ENCODE assay signal across 15 cellular contexts in the genomic region with DNA sequence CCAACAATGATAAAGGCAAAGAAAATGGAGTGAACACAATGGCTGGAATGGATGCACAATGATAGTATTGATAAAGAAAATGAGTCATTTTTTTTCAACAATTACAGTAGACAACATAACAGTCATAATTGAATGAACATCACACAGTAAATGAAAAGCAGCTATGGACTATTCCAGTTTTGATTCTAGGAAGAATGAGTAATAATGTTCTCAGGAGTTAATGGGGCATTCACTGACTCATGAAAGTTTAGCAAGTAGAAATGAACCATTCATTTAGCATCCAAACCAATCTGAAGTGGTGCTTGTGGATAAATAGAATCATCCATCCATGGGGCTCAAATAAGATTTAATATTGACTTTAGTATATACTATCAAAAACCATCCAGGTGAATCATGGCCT.
A peak's percentile ranks its signal among the peaks of the same experiment; 100 is the strongest.
DNase-seq lines count a peak whose midpoint lies in the region; ATAC-seq, FAIRE-seq and TF ChIP-seq lines count a peak whose summit lies in the region.
"Had no signal": no experiment of that assay in that cellular context is flagged by ENCODE, and none has a peak within 500 bp of the region (broad histone marks: within the 10 kb centered on the region; RNA-seq: fewer than 3 reads in every experiment).

No MANE protein-coding gene starts in this region.

- no peaks in the 10 kb centered on the region for H3K27me3 Mint-ChIP-seq in WTC11 (ENCODE audit: low read depth)

- TF ChIP-seq CTCF in fibroblast of mammary gland (conservative IDR thresholded peaks at IDR 0.05; ENCODE audit: control insufficient read depth, insufficient read depth, low read depth, low read length) (no peak), tibial artery (IDR thresholded peaks at IDR 0.05) (no peak), WTC11 (IDR thresholded peaks at IDR 0.05) (no peak)

- FAIRE-seq in RCC 7860 (lab: Jason Lieb, UNC) = peak; percentile 99

- H3K27ac ChIP-seq in tibial artery = no peak overlapping the region
- H3K27ac ChIP-seq: dorsolateral prefrontal cortex, right atrium auricular region, upper lobe of right lung had no signal

- no peaks in the 10 kb centered on the region for H3K36me3 ChIP-seq in tibial artery
- H3K36me3 ChIP-seq: right atrium auricular region, upper lobe of right lung had no signal

- H3K4me3 ChIP-seq in fibroblast of mammary gland (ENCODE audit: control insufficient read depth, low read depth, low read length) (no peak overlapping the region), tibial artery (no peak overlapping the region)
- H3K4me3 ChIP-seq: dorsolateral prefrontal cortex, right atrium auricular region, upper lobe of right lung had no signal

- POLR2A ChIA-PET in WTC11 (lab: Charles Lee) = no interaction called here

- H3K27ac Mint-ChIP-seq in WTC11 = no peak overlapping the region

- intact Hi-C loops in tibial artery (cut with DNase I; ENCODE audit: low total_unique reads) = no loop called here

- peaks cover 27% of the 10 kb centered on the region for H3K4me1 Mint-ChIP-seq in WTC11

- H3K9me3 ChIP-seq in tibial artery = no peaks in the 10 kb centered on the region
- H3K9me3 ChIP-seq: right atrium auricular region, upper lobe of right lung had no signal

- DNase-seq in COLO829 (ENCODE audit: low spot score) (peak; percentile 33), HS-5 (ENCODE audit: low read depth) (peak; percentile 76), RCC 7860 (ENCODE audit: low spot score) (peak; percentile 88), fibroblast of mammary gland (ENCODE audit: low read depth) (peak; percentile 74), tibial artery (no peak), WTC11 (ENCODE audit: low spot score) (no peak)
- DNase-seq: activated CD4-positive, CD25-positive, alpha-beta regulatory T cell treated with anti-CD3 and anti-CD28 coated beads, Interleukin-2, amount 50 U/mL, for 72 hours; activated effector memory CD4-positive, alpha-beta T cell treated with anti-CD3 and anti-CD28 coated beads, Interleukin-2, amount 50 U/mL, for 16 hours; dorsolateral prefrontal cortex; NCI-H2081; Right ventricle myocardium superior; upper lobe of right lung had no signal

- no peaks in the 10 kb centered on the region for H3K27me3 ChIP-seq in tibial artery
- H3K27me3 ChIP-seq: dorsolateral prefrontal cortex, right atrium auricular region, upper lobe of right lung had no signal

- ATAC-seq in WTC11 (no peak), GM19324 (IDR thresholded peaks at IDR 0.05; ENCODE audit: low FRiP score, unreplicated experiment) (no peak), HG03175 (IDR thresholded peaks at IDR 0.05; ENCODE audit: unreplicated experiment) (no peak)
- ATAC-seq: upper lobe of right lung had no signal

- peaks cover 20% of the 10 kb centered on the region for H3K36me3 Mint-ChIP-seq in WTC11

- CTCF ChIA-PET in WTC11 (lab: Charles Lee) = no interaction called here

- peaks cover 0 to 4% (median 0%) of the 10 kb centered on the region in 4 donors for H3K4me1 ChIP-seq in tibial artery
- H3K4me1 ChIP-seq: right atrium auricular region, upper lobe of right lung had no signal

- H3K4me3 Mint-ChIP-seq in WTC11 = no peak overlapping the region

- peaks cover 24% of the 10 kb centered on the region for H3K9me3 Mint-ChIP-seq in WTC11

TF ChIP-seq in WTC11, 78 proteins besides CTCF, POLR2A, EP300 and RAD21:
- TF ChIP-seq RORB (CRISPR knock-in tag; IDR thresholded peaks at IDR 0.05) (no peak), NR3C1 (CRISPR knock-in tag; conservative IDR thresholded peaks at IDR 0.05; ENCODE audit: low read depth) (no peak)

Comparison
In these comparisons a context has a peak if more than half of its experiments do, and no peak if none do; other contexts are left out.
1. DNase-seq: peak in COLO829 (single experiment), HS-5 (single experiment), RCC 7860 (single experiment) and fibroblast of mammary gland (single experiment); none in tibial artery (0 of 2) and WTC11 (single experiment).